In the genomic region with DNA sequence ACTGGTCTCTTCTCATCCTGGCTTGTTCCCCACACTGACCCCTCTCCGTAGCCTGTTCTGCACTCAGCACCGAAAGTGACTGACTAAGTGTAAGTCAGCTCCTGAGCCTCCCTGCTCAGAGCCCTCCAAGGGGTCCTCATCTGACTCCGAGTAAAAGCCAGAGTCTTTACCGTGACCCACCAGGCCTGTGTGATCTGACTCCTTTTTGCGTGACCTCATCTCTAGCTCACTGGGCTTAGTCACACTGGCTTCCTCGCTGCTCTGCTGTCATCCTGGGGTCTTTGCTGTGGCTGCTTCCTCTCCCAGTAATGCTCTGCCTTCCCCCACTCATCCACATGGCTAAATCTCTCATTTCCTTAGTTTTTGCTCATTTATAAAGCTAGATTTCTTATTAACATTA, we compare ENCODE assay signal across 14 cellular contexts.
DNase-seq lines count a peak whose midpoint lies in the region; ATAC-seq, FAIRE-seq and TF ChIP-seq lines count a peak whose summit lies in the region.
"Had no signal": no experiment of that assay in that cellular context is flagged by ENCODE, and none has a peak within 500 bp of the region (broad histone marks: within the 10 kb centered on the region; RNA-seq: fewer than 3 reads in every experiment).

No MANE protein-coding gene starts in this region.

- peak; percentile 47 to 84; a peak in 3 of 6 replicates for ATAC-seq in A549
- ATAC-seq in GM21723 (IDR thresholded peaks at IDR 0.05; ENCODE audit: unreplicated experiment), result no peak

- CTCF ChIA-PET in A549 (lab: Yijun Ruan, JAX), result no interaction called here
- CTCF ChIA-PET in SK-N-SH (lab: Yijun Ruan, JAX), result no interaction called here

- FAIRE-seq in A549 (lab: Jason Lieb, UNC), result no peak

- H4K20me1 ChIP-seq in H9 (ENCODE audit: control insufficient read depth, insufficient read depth, insufficient read length) (no peaks in the 10 kb centered on the region), SK-N-SH (ENCODE audit: insufficient read depth) (no peaks in the 10 kb centered on the region), MM.1S (ENCODE audit: insufficient read depth, low read length) (no peaks in the 10 kb centered on the region)

- no peaks in the 10 kb centered on the region for H3K36me3 ChIP-seq in SK-N-SH (replicated peaks in 1 of 2; ENCODE audit: control insufficient read depth in 1 of 2, insufficient read depth in 2 of 2, low read length in 1 of 2)
- no peaks in the 10 kb centered on the region for H3K36me3 ChIP-seq in MM.1S (replicated peaks; ENCODE audit: insufficient read depth, low read length)
- H3K36me3 ChIP-seq: BE2C, prostate gland, tibial artery had no signal

- no peaks in the 10 kb centered on the region for H3K27me3 ChIP-seq in H9 (ENCODE audit: insufficient read depth, low read length)
- no peaks in the 10 kb centered on the region for H3K27me3 ChIP-seq in SK-N-SH (ENCODE audit: insufficient read depth)
- H3K27me3 ChIP-seq in MM.1S (replicated peaks; ENCODE audit: insufficient read depth, low read length), result no peaks in the 10 kb centered on the region
- H3K27me3 ChIP-seq: BE2C, tibial artery had no signal

- peak in 1 of 2 experiments; percentile 22 for DNase-seq in A549 (ENCODE audit: low read depth in 1 of 2, low spot score in 1 of 2)
- no peak for DNase-seq in H9
- no peak for DNase-seq in SK-N-SH
- peak; percentile 48 for DNase-seq in fibroblast of mammary gland (ENCODE audit: low read depth)
- no peak for DNase-seq in activated naive CD4-positive, alpha-beta T cell treated with Interleukin-2 at 50 U/mL for 16 hours
- no peak for DNase-seq in MM.1S
- no peak for DNase-seq in SHP77 treated with DMSO at 0.1 percent for 48 hours (lab: John Stamatoyannopoulos, UW)
- DNase-seq: activated naive CD4-positive, alpha-beta T cell treated with anti-CD3 and anti-CD28 coated beads for 36 hours; BE2C; glutamatergic neuron; NCI-H1436; tibial artery had no signal

- TF ChIP-seq RAD21 in A549 (conservative IDR thresholded peaks at IDR 0.05 in 1 of 2, IDR thresholded peaks at IDR 0.05 in 1 of 2) (no peak), SK-N-SH (IDR thresholded peaks at IDR 0.05; ENCODE audit: low read length) (no peak)

- no peak overlapping the region for H2BK12ac ChIP-seq in H9 (ENCODE audit: insufficient read length, low read depth, low read length)

- H3K4me3 Mint-ChIP-seq in H9, result no peak overlapping the region
- H3K4me3 Mint-ChIP-seq: activated naive CD4-positive, alpha-beta T cell treated with anti-CD3 and anti-CD28 coated beads for 36 hours had no signal

- POLR2A ChIA-PET in A549 (lab: Yijun Ruan, JAX) (no interaction called here), SK-N-SH (lab: Yijun Ruan, JAX) (no interaction called here)

- no peak overlapping the region for H4K91ac ChIP-seq in H9 (ENCODE audit: insufficient read length, low read depth, low read length)

- H3K4me1 Mint-ChIP-seq in H9, result peaks cover 29 to 31% of the 10 kb centered on the region in 2 experiments

- H2AFZ ChIP-seq in H9 (ENCODE audit: low read length) (no peak overlapping the region), SK-N-SH (ENCODE audit: low read depth) (no peak overlapping the region), MM.1S (ENCODE audit: low read length) (no peak overlapping the region)

- H2BK5ac ChIP-seq in H9 (ENCODE audit: insufficient read length, low read length), result no peak overlapping the region

- peaks cover 23% of the 10 kb centered on the region for H3K4me1 ChIP-seq in A549
- H3K4me1 ChIP-seq in H9 (ENCODE audit: insufficient read depth, low read length), result peaks cover 7% of the 10 kb centered on the region
- 0 out of 4 replicates have a peak, but pooled peaks cover 0 to 5% of the 10 kb centered on the region in 2 experiments for H3K4me1 ChIP-seq in SK-N-SH (ENCODE audit: control insufficient read depth in 1 of 2, insufficient read depth in 2 of 2, low read depth in 1 of 2, low read length in 1 of 2)
- H3K4me1 ChIP-seq in MM.1S (ENCODE audit: low read length), result no peaks in the 10 kb centered on the region
- H3K4me1 ChIP-seq: BE2C, prostate gland had no signal

- no peaks in the 10 kb centered on the region for H3K79me1 ChIP-seq in H9 (ENCODE audit: insufficient read depth, low read depth, low read length, poor library complexity, severe bottlenecking)

- H4K5ac ChIP-seq in H9 (ENCODE audit: insufficient read length, low read depth, low read length), result no peak overlapping the region

- H3K14ac ChIP-seq in H9 (ENCODE audit: insufficient read depth, low read length), result peak overlapping the region; percentile 24; the same call in 1 of the 2 replicates

- no peak overlapping the region for H2BK20ac ChIP-seq in H9 (ENCODE audit: low read depth, low read length, poor library complexity, severe bottlenecking)

- H3K18ac ChIP-seq in H9 (ENCODE audit: insufficient read length, low read depth, low read length), result no peak overlapping the region

- no peak for TF ChIP-seq POLR2A in A549 (IDR thresholded peaks at IDR 0.05; ENCODE audit: low read length)

- H3K9ac ChIP-seq in H9 (ENCODE audit: extremely low read depth, insufficient read length, low read length) (no peak overlapping the region), SK-N-SH (no peak overlapping the region), MM.1S (ENCODE audit: low read length) (no peak overlapping the region)

- H3K36me3 Mint-ChIP-seq in H9 (ENCODE audit: insufficient read depth in 1 of 3, low read depth in 3 of 3), result peaks cover 2 to 9% (median 2%) of the 10 kb centered on the region in 3 experiments; a peak in 5 of 7 replicates

- H3K23ac ChIP-seq in H9 (ENCODE audit: insufficient read length, low read depth, low read length), result no peak overlapping the region

- no peak overlapping the region for H2AK5ac ChIP-seq in H9 (ENCODE audit: insufficient read length, low read length)

- TF ChIP-seq EP300 in A549 (IDR thresholded peaks at IDR 0.05) (no peak), SK-N-SH (IDR thresholded peaks at IDR 0.05; ENCODE audit: borderline replicate concordance in 1 of 2, low read depth in 1 of 2, low read length in 1 of 2) (no peak)

- no peaks in the 10 kb centered on the region for H3K23me2 ChIP-seq in H9 (ENCODE audit: insufficient read length, low read depth, low read length, poor library complexity, severe bottlenecking)

- no peak overlapping the region for H4K8ac ChIP-seq in H9 (replicated peaks; ENCODE audit: insufficient read length, low read depth, low read length)

- no peaks in the 10 kb centered on the region for H3F3A ChIP-seq in SK-N-SH (replicated peaks; ENCODE audit: insufficient read depth)
- H3F3A ChIP-seq in MM.1S (ENCODE audit: insufficient read depth, low read length), result no peaks in the 10 kb centered on the region

- no peak overlapping the region for H3K4ac ChIP-seq in H9 (ENCODE audit: low read depth, low read length)

- no peak overlapping the region for H3K56ac ChIP-seq in H9 (ENCODE audit: insufficient read length, low read depth, low read length)

- H3K9me2 ChIP-seq in SK-N-SH (no peaks in the 10 kb centered on the region), MM.1S (replicated peaks; ENCODE audit: insufficient read depth, low read length) (no peaks in the 10 kb centered on the region)

- TF ChIP-seq CTCF in A549 (IDR thresholded peaks at IDR 0.05), result no peak
- TF ChIP-seq CTCF in H9 (conservative IDR thresholded peaks at IDR 0.05), result no peak
- no peak for TF ChIP-seq CTCF in SK-N-SH (IDR thresholded peaks at IDR 0.05)
- TF ChIP-seq CTCF in fibroblast of mammary gland (conservative IDR thresholded peaks at IDR 0.05; ENCODE audit: control insufficient read depth, insufficient read depth, low read depth, low read length), result no peak
- TF ChIP-seq CTCF in MM.1S (IDR thresholded peaks at IDR 0.05; ENCODE audit: low read length), result no peak

- no peaks in the 10 kb centered on the region for H3K9me3 Mint-ChIP-seq in H9

- peak overlapping the region; percentile 28 to 56; a peak in 4 of 6 replicates for H3K27ac ChIP-seq in A549
- H3K27ac ChIP-seq in H9 (ENCODE audit: insufficient read length, low read depth, low read length), result no peak overlapping the region
- peak overlapping the region in 1 of 2 experiments; percentile 31; a peak in 1 of 4 replicates for H3K27ac ChIP-seq in SK-N-SH (ENCODE audit: low read depth in 2 of 2, low read length in 1 of 2)
- H3K27ac ChIP-seq in MM.1S (ENCODE audit: low read length), result no peak overlapping the region
- H3K27ac ChIP-seq: prostate gland, tibial artery had no signal

- H3K27me3 Mint-ChIP-seq in H9 (ENCODE audit: low read depth), result peaks cover 2% of the 10 kb centered on the region; the same call in 1 of the 2 replicates

- H3K27ac Mint-ChIP-seq in H9, result peak overlapping the region in 1 of 3 experiments; percentile 82; a peak in 3 of 7 replicates
- H3K27ac Mint-ChIP-seq: activated naive CD4-positive, alpha-beta T cell treated with anti-CD3 and anti-CD28 coated beads for 36 hours had no signal

- H3K4me3 ChIP-seq in A549 (no peak overlapping the region), SK-N-SH (ENCODE audit: low read depth in 2 of 2, low read length in 1 of 2) (no peak overlapping the region), fibroblast of mammary gland (ENCODE audit: control insufficient read depth, low read depth, low read length) (no peak overlapping the region), MM.1S (ENCODE audit: low read length) (no peak overlapping the region)
- H3K4me3 ChIP-seq: prostate gland, tibial artery had no signal

- H3K79me2 ChIP-seq in H9 (ENCODE audit: insufficient read depth, low read length), result no peaks in the 10 kb centered on the region; the same call in 1 of the 2 replicates
- peaks cover 3% of the 10 kb centered on the region; the same call in 1 of the 2 replicates for H3K79me2 ChIP-seq in SK-N-SH (ENCODE audit: insufficient read depth)
- no peaks in the 10 kb centered on the region for H3K79me2 ChIP-seq in MM.1S (ENCODE audit: low read length)

- H3K4me2 ChIP-seq in A549 (peak overlapping the region; percentile 43), H9 (ENCODE audit: insufficient read depth, insufficient read length, low read length) (no peak overlapping the region), SK-N-SH (0 out of 2 replicates have a peak overlapping the region, but pooled peaks have one; percentile 20), MM.1S (ENCODE audit: low read depth, low read length) (no peak overlapping the region)

- no peak overlapping the region for H3T11ph ChIP-seq in H9 (ENCODE audit: low read length)

- no peak overlapping the region for H2BK15ac ChIP-seq in H9 (ENCODE audit: low read depth, low read length)

- no peak overlapping the region for H2BK120ac ChIP-seq in H9 (ENCODE audit: low read depth, low read length, poor library complexity, severe bottlenecking)

- 68% methylated on average over 6 of the region's 6 CpGs for WGBS in A549 (ENCODE audit: missing lambda C conversion rate)
- no CpG with 5 or more reads among the region's 6 CpGs for WGBS in H9 (ENCODE audit: extremely low coverage, insufficient read length, low lambda C conversion rate)
- WGBS in SK-N-SH (ENCODE audit: low lambda C conversion rate), result 60% methylated on average over 6 of the region's 6 CpGs

- H3K9me3 ChIP-seq in A549 (no peaks in the 10 kb centered on the region), H9 (ENCODE audit: control insufficient read depth, low read depth, low read length) (no peaks in the 10 kb centered on the region), SK-N-SH (no peaks in the 10 kb centered on the region), MM.1S (replicated peaks; ENCODE audit: insufficient read depth, low read length) (no peaks in the 10 kb centered on the region)
- H3K9me3 ChIP-seq: BE2C, prostate gland, tibial artery had no signal

TF ChIP-seq in SK-N-SH, 30 proteins besides CTCF, POLR2A, EP300 and RAD21 (continues in another document):
- TF ChIP-seq RXRA (IDR thresholded peaks at IDR 0.05; ENCODE audit: borderline replicate concordance, low read depth), result no peak

Comparison
In these comparisons a context has a peak if more than half of its experiments do, and no peak if none do; other contexts are left out.
1. H3K27ac ChIP-seq: peak in A549 (2 of 2); none in H9 (single experiment) and MM.1S (single experiment).
2. H3K4me2 ChIP-seq: peak in A549 (single experiment) and SK-N-SH (single experiment); none in H9 (single experiment) and MM.1S (single experiment).
3. Of the 12 proteins assayed by ChIP-seq in both A549 and SK-N-SH: peak only in A549: none; only in SK-N-SH: FOSL2 and MAX; in both: none; in neither: 10.